Comparison of ENCODE assay signal across 16 cellular contexts in the genomic region with DNA sequence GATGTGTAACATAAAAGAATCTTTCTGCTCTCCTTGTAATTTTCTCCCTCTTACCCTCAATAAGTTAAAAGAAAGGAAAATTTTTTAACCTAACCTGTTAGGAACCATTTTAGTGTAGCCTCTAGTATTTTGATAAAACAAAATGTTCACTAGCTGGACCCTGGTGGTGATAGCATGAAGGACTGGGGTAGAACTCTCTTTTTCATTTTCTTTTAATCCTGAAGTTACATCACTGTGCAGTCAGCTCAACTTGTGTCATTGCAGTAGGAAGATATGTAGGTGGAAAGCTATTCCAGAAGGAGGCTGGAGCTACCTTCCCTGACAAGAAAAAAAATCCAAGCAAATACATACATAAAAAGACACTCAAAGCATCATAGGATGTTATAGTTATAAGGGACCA. TPM values are rescaled to one million over a fixed set of nuclear protein-coding genes. Genes with fewer than 3 reads are reported as not detected.
DNase-seq lines count a peak whose midpoint lies in the region; ATAC-seq and TF ChIP-seq lines count a peak whose summit lies in the region.
"Had no signal": no experiment of that assay in that cellular context is flagged by ENCODE, and none has a peak within 500 bp of the region (broad histone marks: within the 10 kb centered on the region; RNA-seq: fewer than 3 reads in every experiment).

No MANE protein-coding gene starts in this region.

- no peak overlapping the region for H3K4me2 ChIP-seq in osteoblast (ENCODE audit: insufficient read depth, low read length)

- no peaks in the 10 kb centered on the region for H3K27me3 ChIP-seq in heart right ventricle
- no peaks in the 10 kb centered on the region for H3K27me3 ChIP-seq in osteoblast (ENCODE audit: insufficient read depth, low read length)
- no peaks in the 10 kb centered on the region for H3K27me3 ChIP-seq in transverse colon
- H3K27me3 ChIP-seq in HAP-1 (ENCODE audit: low read depth): no peaks in the 10 kb centered on the region

- no peak overlapping the region for H3K4me3 Mint-ChIP-seq in progenitor cell of endocrine pancreas (ENCODE audit: low read depth)
- H3K4me3 Mint-ChIP-seq: activated naive CD8-positive, alpha-beta T cell; activated T-cell treated with anti-CD3 and anti-CD28 coated beads, Interleukin-2, amount 50 U/mL, for 4 hours; CD8-positive, alpha-beta memory T cell; central memory CD8-positive, alpha-beta T cell; stimulated activated effector memory CD8-positive, alpha-beta T cell treated with anti-CD3 and anti-CD28 coated beads, Interleukin-12 subunit alpha, Interleukin-12 subunit beta, amount 100 ng/mL, for 72 hours had no signal

- in situ Hi-C loops in transverse colon (cut with MboI; ENCODE audit: low pct_ligation_motif_present in 1 of 4, low pct_unique_long_range_greater_than_20kb in 1 of 4, low sequenced_read_pairs in 3 of 4) (no loop called here), HAP-1 (cut with MboI; ENCODE audit: low sequenced_read_pairs) (no loop called here)

- intact Hi-C loops in heart right ventricle (cut with DNase I): loop anchor here in 4 of 10 donors (5.0 to 10.0 kb wide), 5 partner anchors 34 to 69 kb away; partner anchors contain the start of gene NFIA (in 3 of the 4)
- intact Hi-C loops in Right ventricle myocardium inferior (cut with DNase I): loop anchor here (5.0 kb wide), 1 partner anchor 69 kb away; no protein-coding TSS in a partner anchor
- intact Hi-C loops in transverse colon (cut with DNase I; ENCODE audit: low total_unique reads): no loop called here

- H3K36me3 Mint-ChIP-seq in progenitor cell of endocrine pancreas (ENCODE audit: insufficient read depth): no peaks in the 10 kb centered on the region
- H3K36me3 Mint-ChIP-seq: activated naive CD8-positive, alpha-beta T cell; stimulated activated effector memory CD8-positive, alpha-beta T cell treated with anti-CD3 and anti-CD28 coated beads, Interleukin-12 subunit alpha, Interleukin-12 subunit beta, amount 100 ng/mL, for 72 hours had no signal

- H4K20me1 ChIP-seq in osteoblast (ENCODE audit: insufficient read depth, low read length): no peaks in the 10 kb centered on the region

- H3K4me1 ChIP-seq in heart right ventricle (peaks cover 8 to 94% (median 72%) of the 10 kb centered on the region in 9 donors), osteoblast (ENCODE audit: insufficient read depth, low read length) (no peaks in the 10 kb centered on the region), transverse colon (peaks cover 6 to 49% (median 10%) of the 10 kb centered on the region in 4 donors), HAP-1 (peaks cover 31% of the 10 kb centered on the region)

- no peak overlapping the region for H2AFZ ChIP-seq in osteoblast (ENCODE audit: low read length)
- H2AFZ ChIP-seq: PC-9 had no signal

- H3K27ac Mint-ChIP-seq in progenitor cell of endocrine pancreas: no peak overlapping the region
- H3K27ac Mint-ChIP-seq: activated naive CD8-positive, alpha-beta T cell; CD8-positive, alpha-beta memory T cell; stimulated activated effector memory CD8-positive, alpha-beta T cell treated with anti-CD3 and anti-CD28 coated beads, Interleukin-12 subunit alpha, Interleukin-12 subunit beta, amount 100 ng/mL, for 72 hours had no signal

- H3K9me3 ChIP-seq in heart right ventricle (no peaks in the 10 kb centered on the region), osteoblast (ENCODE audit: low read depth, low read length) (no peaks in the 10 kb centered on the region), transverse colon (no peaks in the 10 kb centered on the region), HAP-1 (no peaks in the 10 kb centered on the region)

- H3K36me3 ChIP-seq in heart right ventricle (no peaks in the 10 kb centered on the region), osteoblast (ENCODE audit: insufficient read depth, low read length) (no peaks in the 10 kb centered on the region), transverse colon (no peaks in the 10 kb centered on the region), HAP-1 (replicated peaks) (no peaks in the 10 kb centered on the region)

- H3K27me3 Mint-ChIP-seq in progenitor cell of endocrine pancreas: peaks cover 88% of the 10 kb centered on the region
- H3K27me3 Mint-ChIP-seq: activated naive CD8-positive, alpha-beta T cell; CD8-positive, alpha-beta memory T cell; central memory CD8-positive, alpha-beta T cell had no signal

- no peak for DNase-seq in heart right ventricle
- DNase-seq in Right ventricle myocardium inferior (ENCODE audit: missing footprints): no peak
- DNase-seq in erythroblast (lab: John Stamatoyannopoulos, UW): peak; percentile 38 to 64
- DNase-seq in osteoblast (ENCODE audit: insufficient read length, low spot score, missing footprints): no peak
- no peak for DNase-seq in transverse colon
- DNase-seq in dermis blood vessel endothelial cell: no peak
- no peak for DNase-seq in progenitor cell of endocrine pancreas (ENCODE audit: low spot score, unreplicated experiment)
- no peak for DNase-seq in HAP-1 (ENCODE audit: low spot score in 2 of 2)
- DNase-seq: activated CD4-positive, alpha-beta T cell treated with anti-CD3 and anti-CD28 coated beads, Interleukin-2, amount 50 U/mL, for 4 hours; activated T-cell treated with anti-CD3 and anti-CD28 coated beads, Interleukin-2, amount 50 U/mL, for 4 hours; CD8-positive, alpha-beta memory T cell; NCI-H1930; PC-9 had no signal

- TF ChIP-seq CTCF in heart right ventricle (IDR thresholded peaks at IDR 0.05) (no peak), osteoblast (IDR thresholded peaks at IDR 0.05; ENCODE audit: extremely low read depth, low read depth, low read length) (peak; percentile 10), transverse colon (IDR thresholded peaks at IDR 0.05) (no peak), progenitor cell of endocrine pancreas (IDR thresholded peaks at IDR 0.05; ENCODE audit: unreplicated experiment) (no peak)

- TF ChIP-seq EP300 in transverse colon (IDR thresholded peaks at IDR 0.05; ENCODE audit: low read depth): no peak

- peaks cover 3% of the 10 kb centered on the region for H3K4me1 Mint-ChIP-seq in progenitor cell of endocrine pancreas (ENCODE audit: low read depth)
- H3K4me1 Mint-ChIP-seq: CD8-positive, alpha-beta memory T cell had no signal

- no peaks in the 10 kb centered on the region for H3K79me2 ChIP-seq in osteoblast (ENCODE audit: insufficient read depth, low read length)

- TF ChIP-seq POLR2A in erythroblast (IDR thresholded peaks at IDR 0.05; ENCODE audit: low read length) (no peak), transverse colon (IDR thresholded peaks at IDR 0.05) (no peak)

- peak overlapping the region in 9 of 10 donors; percentile 20 to 85 (median 68) for H3K27ac ChIP-seq in heart right ventricle
- H3K27ac ChIP-seq in osteoblast (ENCODE audit: low read depth, low read length): no peak overlapping the region
- peak overlapping the region in 3 of 4 donors; percentile 6 to 33 (median 24) for H3K27ac ChIP-seq in transverse colon
- H3K27ac ChIP-seq: PC-9 had no signal

- ATAC-seq in heart right ventricle: no peak
- no peak for ATAC-seq in Right ventricle myocardium inferior
- ATAC-seq: activated T-cell treated with anti-CD3 and anti-CD28 coated beads, Interleukin-2, amount 50 U/mL, for 4 hours; stimulated activated effector memory CD8-positive, alpha-beta T cell treated with anti-CD3 and anti-CD28 coated beads, Interleukin-12 subunit alpha, Interleukin-12 subunit beta, amount 100 ng/mL, for 72 hours had no signal

- H3K4me3 ChIP-seq in heart right ventricle: no peak overlapping the region
- H3K4me3 ChIP-seq in osteoblast (ENCODE audit: insufficient read depth, low read length): no peak overlapping the region
- no peak overlapping the region for H3K4me3 ChIP-seq in transverse colon
- H3K4me3 ChIP-seq in HAP-1: no peak overlapping the region
- H3K4me3 ChIP-seq: PC-9 had no signal

- no peaks in the 10 kb centered on the region for H3K9me3 Mint-ChIP-seq in progenitor cell of endocrine pancreas (ENCODE audit: low read depth)
- H3K9me3 Mint-ChIP-seq: activated T-cell treated with anti-CD3 and anti-CD28 coated beads, Interleukin-2, amount 50 U/mL, for 4 hours; CD8-positive, alpha-beta memory T cell; central memory CD8-positive, alpha-beta T cell; stimulated activated effector memory CD8-positive, alpha-beta T cell treated with anti-CD3 and anti-CD28 coated beads, Interleukin-12 subunit alpha, Interleukin-12 subunit beta, amount 100 ng/mL, for 72 hours had no signal

RNA-seq across cellular contexts. Expression of gene NFIA, which starts 39.3 kb away (rescaled TPM):
- total RNA-seq in heart right ventricle (100 to 1,000 TPM in 4 of 10 donors, 10 to 100 TPM in 6; 82.4 to 117 (median 97.5) TPM), Right ventricle myocardium inferior (97.6 TPM), osteoblast (7.2 and 8.0 TPM in 2 replicates), transverse colon (10 to 100 TPM; 17.3 to 37.2 (median 29.8) TPM), dermis blood vessel endothelial cell (12.4 and 23.2 TPM in 2 replicates), progenitor cell of endocrine pancreas (1.2 and 3.9 TPM in 2 replicates)
- polyA plus RNA-seq in heart right ventricle: 10 to 100 TPM; 11.2 to 24.9 TPM

Comparison
In these comparisons a context has a peak if more than half of its experiments do, and no peak if none do; other contexts are left out.
1. DNase-seq: peak in erythroblast (2 of 2); none in heart right ventricle (0 of 2), Right ventricle myocardium inferior (single experiment), osteoblast (single experiment), transverse colon (single experiment), dermis blood vessel endothelial cell (single experiment), progenitor cell of endocrine pancreas (single experiment) and HAP-1 (0 of 2).